ENCODE assay signal across 7 cellular contexts in genomic region chr11:75667268-75667830, GRCh38. TPM values are rescaled to one million over a fixed set of nuclear protein-coding genes. Genes with fewer than 3 reads are reported as not detected.
A peak's percentile ranks its signal among the peaks of the same experiment; 100 is the strongest.
DNase-seq lines count a peak whose midpoint lies in the region; ATAC-seq, FAIRE-seq and TF ChIP-seq lines count a peak whose summit lies in the region.

No MANE protein-coding gene starts in this region.

- H3K27ac Mint-ChIP-seq in astrocyte (ENCODE audit: unreplicated experiment), result peak overlapping the region; percentile 28

- H3K4me2 ChIP-seq in astrocyte (ENCODE audit: low read length) (peak overlapping the region; percentile 86), skeletal muscle satellite cell (ENCODE audit: low read length) (peak overlapping the region; percentile 89)

- peak overlapping the region; percentile 84 for H2AFZ ChIP-seq in astrocyte (ENCODE audit: low read depth, low read length)

- H3K27me3 ChIP-seq in astrocyte (ENCODE audit: insufficient read depth, low read length), result peaks cover 55% of the 10 kb centered on the region
- H3K27me3 ChIP-seq in skeletal muscle satellite cell (ENCODE audit: control insufficient read depth, insufficient read depth, low read length), result peaks cover 85% of the 10 kb centered on the region

- no peak for TF ChIP-seq CTCF in astrocyte (IDR thresholded peaks at IDR 0.05; ENCODE audit: insufficient read depth, low read depth, low read length)

- H4K20me1 ChIP-seq in astrocyte (ENCODE audit: insufficient read depth, low read length), result no peaks in the 10 kb centered on the region

- no peaks in the 10 kb centered on the region for H3K9me3 ChIP-seq in astrocyte (ENCODE audit: insufficient read depth, low read depth, low read length)
- no peaks in the 10 kb centered on the region for H3K9me3 ChIP-seq in skeletal muscle satellite cell (replicated peaks; ENCODE audit: low read length)

- DNase-seq in NCI-H146 (lab: John Stamatoyannopoulos, UW) (peak; percentile 80), astrocyte (ENCODE audit: low read depth) (no peak), H4 (ENCODE audit: low spot score) (no peak)

- peaks cover 4% of the 10 kb centered on the region for H3K36me3 Mint-ChIP-seq in astrocyte (ENCODE audit: low read depth, unreplicated experiment)

- H3K4me1 ChIP-seq in astrocyte (ENCODE audit: insufficient read depth, low read length) (peaks cover 6% of the 10 kb centered on the region), skeletal muscle satellite cell (ENCODE audit: control insufficient read depth, insufficient read depth, low read length) (peaks cover 15% of the 10 kb centered on the region)

- peaks cover 2% of the 10 kb centered on the region for H3K4me1 Mint-ChIP-seq in astrocyte (ENCODE audit: low read depth, unreplicated experiment)

- ATAC-seq in HG03442 (IDR thresholded peaks at IDR 0.05; ENCODE audit: unreplicated experiment), result no peak

- H3K27me3 Mint-ChIP-seq in astrocyte (ENCODE audit: low read depth, unreplicated experiment), result peaks cover 58% of the 10 kb centered on the region

- H3K27ac ChIP-seq in astrocyte (ENCODE audit: low read depth, low read length), result no peak overlapping the region

- no peaks in the 10 kb centered on the region for H3K36me3 ChIP-seq in astrocyte (ENCODE audit: insufficient read depth, low read length)
- no peaks in the 10 kb centered on the region for H3K36me3 ChIP-seq in skeletal muscle satellite cell (ENCODE audit: insufficient read depth, low read length)

- H3K9me3 Mint-ChIP-seq in astrocyte (ENCODE audit: unreplicated experiment), result peaks cover 2% of the 10 kb centered on the region

- H3K4me3 Mint-ChIP-seq in astrocyte (ENCODE audit: unreplicated experiment), result peak overlapping the region; percentile 79

- H3K4me3 ChIP-seq in GM08714 (ENCODE audit: low read length) (peak overlapping the region; percentile 24; the same call in 1 of the 2 replicates), astrocyte (ENCODE audit: insufficient read depth, low read depth, low read length) (peak overlapping the region; percentile 51), iPS-11a (ENCODE audit: low read depth, low read length) (peak overlapping the region; percentile 45), skeletal muscle satellite cell (ENCODE audit: low read length) (peak overlapping the region; percentile 68)

- no peaks in the 10 kb centered on the region for H3K79me2 ChIP-seq in astrocyte (ENCODE audit: insufficient read depth, low read length)

- no peak overlapping the region for H3K9ac ChIP-seq in astrocyte (ENCODE audit: low read length)
- peak overlapping the region; percentile 63 for H3K9ac ChIP-seq in skeletal muscle satellite cell (ENCODE audit: low read depth, low read length)

- no peak for FAIRE-seq in astrocyte (lab: Jason Lieb, UNC)

RNA-seq across cellular contexts. Expression of gene MAP6, which starts 1.5 kb away (rescaled TPM):
- 3.0 and 3.9 TPM in 2 replicates for total RNA-seq in astrocyte
- 0.66 and 0.76 TPM in 2 replicates for total RNA-seq in skeletal muscle satellite cell (2012; rRNA removed)
- not detected in 2 replicates for total RNA-seq in H4 (2014; rRNA removed; shearing (Covaris generic))

RNA-seq across cellular contexts. Expression of gene MOGAT2, which starts 50.3 kb away (rescaled TPM):
- not detected in 2 replicates for total RNA-seq in astrocyte
- not detected in 2 replicates for total RNA-seq in skeletal muscle satellite cell (2012; rRNA removed)
- total RNA-seq in H4 (2014; rRNA removed; shearing (Covaris generic)), result not detected in 2 replicates
